ENCODE assay signal across 1 cellular context in genomic region chr1:13748610-13749505, GRCh38.
TF ChIP-seq lines count a peak whose summit lies in the region.

No MANE protein-coding gene starts in this region.

TF ChIP-seq in A549, 52 proteins besides CTCF, POLR2A, EP300 and RAD21 (continued from another document):
- TF ChIP-seq USF2 (IDR thresholded peaks at IDR 0.05) = no peak
- no peak for TF ChIP-seq RFX5 (IDR thresholded peaks at IDR 0.05)
- TF ChIP-seq MAFK (IDR thresholded peaks at IDR 0.05; ENCODE audit: partially characterized antibody) = no peak
- no peak for TF ChIP-seq NPAS2 (CRISPR knock-in tag; IDR thresholded peaks at IDR 0.05; ENCODE audit: borderline replicate concordance)
- TF ChIP-seq HOXB13 (CRISPR knock-in tag; IDR thresholded peaks at IDR 0.05; ENCODE audit: low read depth) = no peak
